ENCODE assay signal across 9 cellular contexts in the genomic region with DNA sequence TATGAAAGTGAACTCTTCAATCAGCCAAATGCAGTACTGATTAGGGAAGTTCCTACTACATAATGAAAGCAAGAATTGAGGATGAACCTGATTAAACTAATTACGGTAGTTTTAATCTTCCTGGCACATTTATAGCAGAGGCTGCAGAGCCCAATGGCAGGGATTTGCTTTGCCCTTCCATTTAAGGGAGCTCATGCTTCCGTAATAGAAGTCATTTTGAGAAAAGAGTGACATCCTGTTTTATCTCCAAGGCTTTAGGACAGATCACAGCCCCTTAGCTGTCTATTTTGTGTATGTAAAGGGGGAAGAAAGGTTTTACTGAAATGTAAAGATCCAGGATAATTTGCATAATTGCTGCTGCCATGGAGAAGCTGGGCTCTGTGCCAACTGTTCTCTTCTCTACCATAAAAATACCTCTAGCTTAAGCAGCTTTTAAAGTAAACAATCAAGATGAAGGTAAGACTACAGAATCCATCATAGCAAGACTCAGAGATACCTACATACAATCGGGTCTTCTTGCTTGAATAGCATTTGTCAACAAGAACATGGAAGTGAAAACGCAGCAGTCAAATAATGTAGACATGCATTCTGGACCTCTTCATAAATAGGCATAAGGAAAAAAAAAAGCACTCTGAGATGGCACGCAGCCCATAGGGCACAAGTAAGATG.
DNase-seq lines count a peak whose midpoint lies in the region; ATAC-seq and TF ChIP-seq lines count a peak whose summit lies in the region.
"Had no signal": no experiment of that assay in that cellular context is flagged by ENCODE, and none has a peak within 500 bp of the region (broad histone marks: within the 10 kb centered on the region; RNA-seq: fewer than 3 reads in every experiment).

No MANE protein-coding gene starts in this region.

- peaks cover 14% of the 10 kb centered on the region for H3K4me1 ChIP-seq in mucosa of descending colon (ENCODE audit: low read depth)
- H3K4me1 ChIP-seq in gastroesophageal sphincter = peaks cover 4 to 64% (median 7%) of the 10 kb centered on the region in 3 donors
- peaks cover 6 to 37% (median 10%) of the 10 kb centered on the region in 3 donors for H3K4me1 ChIP-seq in esophagus squamous epithelium

- TF ChIP-seq CTCF in mucosa of descending colon (IDR thresholded peaks at IDR 0.05) (no peak), gastroesophageal sphincter (IDR thresholded peaks at IDR 0.05) (no peak), esophagus squamous epithelium (IDR thresholded peaks at IDR 0.05) (no peak)

- no peaks in the 10 kb centered on the region for H3K9me3 ChIP-seq in mucosa of descending colon
- H3K9me3 ChIP-seq in gastroesophageal sphincter = no peaks in the 10 kb centered on the region
- no peaks in the 10 kb centered on the region for H3K9me3 ChIP-seq in esophagus squamous epithelium

- ATAC-seq in activated naive CD8-positive, alpha-beta T cell treated with anti-CD3 and anti-CD28 coated beads, Interleukin-2, amount 50 U/mL, for 24 hours = no peak
- ATAC-seq in mucosa of descending colon = peak; percentile 87
- ATAC-seq in gastroesophageal sphincter = no peak

- TF ChIP-seq POLR2A in gastroesophageal sphincter (IDR thresholded peaks at IDR 0.05) (no peak), esophagus squamous epithelium (IDR thresholded peaks at IDR 0.05) (no peak)

- H3K36me3 ChIP-seq in mucosa of descending colon (ENCODE audit: low read depth) (no peaks in the 10 kb centered on the region), gastroesophageal sphincter (no peaks in the 10 kb centered on the region), esophagus squamous epithelium (peaks cover 0 to 9% (median 0%) of the 10 kb centered on the region in 3 donors)

- peaks cover 34% of the 10 kb centered on the region for H3K4me1 Mint-ChIP-seq in activated naive CD8-positive, alpha-beta T cell treated with anti-CD3 and anti-CD28 coated beads, Interleukin-2, amount 50 U/mL, for 24 hours
- H3K4me1 Mint-ChIP-seq in activated naive CD8-positive, alpha-beta T cell treated with anti-CD3 and anti-CD28 coated beads for 36 hours = peaks cover 35% of the 10 kb centered on the region
- peaks cover 25% of the 10 kb centered on the region for H3K4me1 Mint-ChIP-seq in activated T-helper 1 cell treated with anti-CD3 and anti-CD28 coated beads, Interleukin-12 subunit alpha, Interleukin-12 subunit beta, Interleukin-2, Interleukin-4 antibody, amounts not matched to agents 30 ng/mL and 10 ng/mL and 1 ng/mL, durations not matched to agents 14 hours and 24 hours and 36 hours (ENCODE audit: low read depth)

- H3K9me3 Mint-ChIP-seq in activated naive CD8-positive, alpha-beta T cell treated with anti-CD3 and anti-CD28 coated beads, Interleukin-2, amount 50 U/mL, for 24 hours = no peaks in the 10 kb centered on the region
- no peaks in the 10 kb centered on the region for H3K9me3 Mint-ChIP-seq in activated naive CD8-positive, alpha-beta T cell treated with anti-CD3 and anti-CD28 coated beads for 36 hours
- no peaks in the 10 kb centered on the region for H3K9me3 Mint-ChIP-seq in activated T-helper 1 cell treated with anti-CD3 and anti-CD28 coated beads, Interleukin-12 subunit alpha, Interleukin-12 subunit beta, Interleukin-2, Interleukin-4 antibody, amounts not matched to agents 30 ng/mL and 10 ng/mL and 1 ng/mL, durations not matched to agents 14 hours and 24 hours and 36 hours

- no peaks in the 10 kb centered on the region for H3K27me3 Mint-ChIP-seq in activated naive CD8-positive, alpha-beta T cell treated with anti-CD3 and anti-CD28 coated beads, Interleukin-2, amount 50 U/mL, for 24 hours
- no peaks in the 10 kb centered on the region for H3K27me3 Mint-ChIP-seq in activated naive CD8-positive, alpha-beta T cell treated with anti-CD3 and anti-CD28 coated beads for 36 hours
- no peaks in the 10 kb centered on the region for H3K27me3 Mint-ChIP-seq in activated T-helper 1 cell treated with anti-CD3 and anti-CD28 coated beads, Interleukin-12 subunit alpha, Interleukin-12 subunit beta, Interleukin-2, Interleukin-4 antibody, amounts not matched to agents 30 ng/mL and 10 ng/mL and 1 ng/mL, durations not matched to agents 14 hours and 24 hours and 36 hours (ENCODE audit: insufficient read depth)

- 31 to 52% methylated on average over 5 of the region's 5 CpGs for WGBS in gastroesophageal sphincter (ENCODE audit: low coverage in 1 of 2), 2 donors
- 43 to 55% methylated on average over 5 of the region's 5 CpGs for WGBS in esophagus squamous epithelium, 2 donors

- intact Hi-C loops in activated T-helper 1 cell treated with anti-CD3 and anti-CD28 coated beads, Interleukin-12 subunit alpha, Interleukin-12 subunit beta, Interleukin-2, Interleukin-4 antibody, amounts not matched to agents 30 ng/mL and 10 ng/mL and 1 ng/mL, durations not matched to agents 14 hours and 24 hours and 36 hours (cut with micrococcal nuclease) = no loop called here
- intact Hi-C loops in mucosa of descending colon (cut with DNase I, micrococcal nuclease) = no loop called here
- intact Hi-C loops in esophagus squamous epithelium (cut with DNase I) = loop anchor here (10.0 kb wide), 1 partner anchor 235 kb away; a partner anchor contains a TSS

- peaks cover 2% of the 10 kb centered on the region for H3K36me3 Mint-ChIP-seq in activated naive CD8-positive, alpha-beta T cell treated with anti-CD3 and anti-CD28 coated beads, Interleukin-2, amount 50 U/mL, for 24 hours (ENCODE audit: low read depth)
- H3K36me3 Mint-ChIP-seq in activated naive CD8-positive, alpha-beta T cell treated with anti-CD3 and anti-CD28 coated beads for 36 hours = no peaks in the 10 kb centered on the region
- peaks cover 4% of the 10 kb centered on the region for H3K36me3 Mint-ChIP-seq in activated T-helper 1 cell treated with anti-CD3 and anti-CD28 coated beads, Interleukin-12 subunit alpha, Interleukin-12 subunit beta, Interleukin-2, Interleukin-4 antibody, amounts not matched to agents 30 ng/mL and 10 ng/mL and 1 ng/mL, durations not matched to agents 14 hours and 24 hours and 36 hours (ENCODE audit: low read depth)

- no peak overlapping the region for H3K4me3 Mint-ChIP-seq in activated naive CD8-positive, alpha-beta T cell treated with anti-CD3 and anti-CD28 coated beads, Interleukin-2, amount 50 U/mL, for 24 hours
- H3K4me3 Mint-ChIP-seq in activated naive CD8-positive, alpha-beta T cell treated with anti-CD3 and anti-CD28 coated beads for 36 hours = no peak overlapping the region
- no peak overlapping the region for H3K4me3 Mint-ChIP-seq in activated T-helper 1 cell treated with anti-CD3 and anti-CD28 coated beads, Interleukin-12 subunit alpha, Interleukin-12 subunit beta, Interleukin-2, Interleukin-4 antibody, amounts not matched to agents 30 ng/mL and 10 ng/mL and 1 ng/mL, durations not matched to agents 14 hours and 24 hours and 36 hours

- H3K4me3 ChIP-seq in mucosa of descending colon = no peak overlapping the region
- H3K4me3 ChIP-seq in gastroesophageal sphincter = no peak overlapping the region
- H3K4me3 ChIP-seq in esophagus squamous epithelium = no peak overlapping the region

- no peak for TF ChIP-seq EP300 in gastroesophageal sphincter (IDR thresholded peaks at IDR 0.05)

- H3K27ac ChIP-seq in gastroesophageal sphincter (no peak overlapping the region), esophagus squamous epithelium (no peak overlapping the region)
- H3K27ac ChIP-seq: C4-2B had no signal

- peak overlapping the region; percentile 21 for H3K27ac Mint-ChIP-seq in activated naive CD8-positive, alpha-beta T cell treated with anti-CD3 and anti-CD28 coated beads, Interleukin-2, amount 50 U/mL, for 24 hours
- H3K27ac Mint-ChIP-seq in activated naive CD8-positive, alpha-beta T cell treated with anti-CD3 and anti-CD28 coated beads for 36 hours = no peak overlapping the region
- H3K27ac Mint-ChIP-seq in activated T-helper 1 cell treated with anti-CD3 and anti-CD28 coated beads, Interleukin-12 subunit alpha, Interleukin-12 subunit beta, Interleukin-2, Interleukin-4 antibody, amounts not matched to agents 30 ng/mL and 10 ng/mL and 1 ng/mL, durations not matched to agents 14 hours and 24 hours and 36 hours = peak overlapping the region; percentile 41

- H3K27me3 ChIP-seq in gastroesophageal sphincter = no peaks in the 10 kb centered on the region
- no peaks in the 10 kb centered on the region for H3K27me3 ChIP-seq in esophagus squamous epithelium

- no peak for DNase-seq in activated naive CD8-positive, alpha-beta T cell treated with anti-CD3 and anti-CD28 coated beads, Interleukin-2, amount 50 U/mL, for 24 hours
- DNase-seq in activated naive CD8-positive, alpha-beta T cell treated with anti-CD3 and anti-CD28 coated beads for 36 hours = no peak
- peak; percentile 44 for DNase-seq in NCI-H2029 (lab: John Stamatoyannopoulos, UW)
- DNase-seq in activated T-helper 1 cell treated with anti-CD3 and anti-CD28 coated beads, Interleukin-12 subunit alpha, Interleukin-12 subunit beta, Interleukin-2, Interleukin-4 antibody, amounts not matched to agents 30 ng/mL and 10 ng/mL and 1 ng/mL, durations not matched to agents 14 hours and 24 hours and 36 hours (ENCODE audit: low spot score) = no peak
- DNase-seq in mucosa of descending colon = peak in 1 of 3 donors; percentile 89
- DNase-seq in activated CD4-positive, alpha-beta T cell treated with anti-CD3 and anti-CD28 coated beads, Interleukin-2, amount 50 U/mL, for 4 hours = no peak
- DNase-seq in esophagus squamous epithelium (lab: John Stamatoyannopoulos, UW) = no peak
